10 cellular contexts compared by ENCODE assay signal in genomic region chr21:43311303-43311817, GRCh38.
DNase-seq lines count a peak whose midpoint lies in the region; ATAC-seq and TF ChIP-seq lines count a peak whose summit lies in the region.
"Had no signal": no experiment of that assay in that cellular context is flagged by ENCODE, and none has a peak within 500 bp of the region (broad histone marks: within the 10 kb centered on the region; RNA-seq: fewer than 3 reads in every experiment).

No MANE protein-coding gene starts in this region.

- CTCF ChIA-PET in mammary epithelial cell (lab: Charles Lee; ENCODE audit: low non-redundant PET): no interaction called here
- CTCF ChIA-PET in MCF 10A (lab: Yijun Ruan, JAX): interaction anchor here (1.5 to 1.9 kb wide), 2 partner anchors 289 to 334 kb away, joined by 3 to 6 read pairs; no protein-coding TSS in a partner anchor
- CTCF ChIA-PET in CD8-positive, alpha-beta T cell (lab: Charles Lee): no interaction called here

- in situ Hi-C loops in mammary epithelial cell (cut with MboI; ENCODE audit: low sequenced_read_pairs in 2 of 2): no loop called here

- H3K4me1 Mint-ChIP-seq in MCF 10A (ENCODE audit: insufficient read depth, unreplicated experiment) (peaks cover 41% of the 10 kb centered on the region), brain (peaks cover 61% of the 10 kb centered on the region)
- peaks cover 2% of the 10 kb centered on the region for H3K4me1 Mint-ChIP-seq in CD8-positive, alpha-beta T cell (ENCODE audit: low read depth)

- dilution Hi-C loops in mammary epithelial cell (cut with HindIII; ENCODE audit: low sequenced_read_pairs): loop anchor here (5.0 to 10.0 kb wide), 2 partner anchors 41 to 343 kb away; partner anchors contain the start of genes HSF2BP and RRP1B

- H3K4me1 ChIP-seq in mammary epithelial cell (ENCODE audit: insufficient read depth, low read length) (peaks cover 14% of the 10 kb centered on the region), suprapubic skin (peaks cover 44% of the 10 kb centered on the region)
- H3K4me1 ChIP-seq in CD8-positive, alpha-beta T cell (ENCODE audit: insufficient read depth, low read length): no peaks in the 10 kb centered on the region
- H3K4me1 ChIP-seq: ascending aorta, HAP-1 had no signal

- DNase-seq in mammary epithelial cell (peak; percentile 14), MCF 10A (ENCODE audit: unreplicated experiment) (no peak), NCI-H2171 (lab: John Stamatoyannopoulos, UW) (peak; percentile 84), suprapubic skin (ENCODE audit: low spot score in 2 of 2) (no peak), HPDE6-E6E7 (ENCODE audit: extremely low spot score) (no peak)
- no peak for DNase-seq in CD8-positive, alpha-beta T cell

- H3K4me3 Mint-ChIP-seq in MCF 10A (ENCODE audit: unreplicated experiment) (no peak overlapping the region), brain (no peak overlapping the region)
- H3K4me3 Mint-ChIP-seq in CD8-positive, alpha-beta T cell: no peak overlapping the region

- intact Hi-C loops in mammary epithelial cell (cut with micrococcal nuclease) (no loop called here), MCF 10A (cut with micrococcal nuclease) (no loop called here)
- intact Hi-C loops in CD8-positive, alpha-beta T cell (cut with DNase I, micrococcal nuclease): loop anchor here in 1 of 2 experiments (5.0 kb wide), 1 partner anchor 311 kb away; no protein-coding TSS in a partner anchor

- TF ChIP-seq EP300 in suprapubic skin (IDR thresholded peaks at IDR 0.05): no peak

- H3K27ac Mint-ChIP-seq in MCF 10A (ENCODE audit: low read depth, unreplicated experiment) (no peak overlapping the region), brain (peak overlapping the region in 3 of 5 experiments; percentile 4 to 49 (median 6))
- no peak overlapping the region for H3K27ac Mint-ChIP-seq in CD8-positive, alpha-beta T cell

- no peaks in the 10 kb centered on the region for H3K27me3 ChIP-seq in mammary epithelial cell (ENCODE audit: insufficient read depth, low read length)
- peaks cover 6% of the 10 kb centered on the region for H3K27me3 ChIP-seq in suprapubic skin
- no peaks in the 10 kb centered on the region for H3K27me3 ChIP-seq in CD8-positive, alpha-beta T cell (ENCODE audit: insufficient read depth, low read length)
- H3K27me3 ChIP-seq: ascending aorta had no signal

- TF ChIP-seq CTCF in mammary epithelial cell (conservative IDR thresholded peaks at IDR 0.05 in 1 of 2, IDR thresholded peaks at IDR 0.05 in 1 of 2; ENCODE audit: extremely low read depth in 1 of 2, insufficient read depth in 1 of 2, low read depth in 1 of 2, low read length in 2 of 2): no peak
- no peak for TF ChIP-seq CTCF in MCF 10A (IDR thresholded peaks at IDR 0.05; ENCODE audit: unreplicated experiment)
- TF ChIP-seq CTCF in brain (conservative IDR thresholded peaks at IDR 0.05): no peak
- TF ChIP-seq CTCF in suprapubic skin (IDR thresholded peaks at IDR 0.05): no peak
- TF ChIP-seq CTCF in CD8-positive, alpha-beta T cell (IDR thresholded peaks at IDR 0.05): no peak

- no TSS peak for BruUV-seq in mammary epithelial cell (replicated peaks; lab: Mats Ljungman, UMichigan)
- no TSS peak for BruUV-seq in MCF 10A (replicated peaks; lab: Mats Ljungman, UMichigan)

- H3K36me3 ChIP-seq in mammary epithelial cell (ENCODE audit: insufficient read depth, low read length): no peaks in the 10 kb centered on the region
- no peaks in the 10 kb centered on the region for H3K36me3 ChIP-seq in suprapubic skin
- no peaks in the 10 kb centered on the region for H3K36me3 ChIP-seq in CD8-positive, alpha-beta T cell (ENCODE audit: insufficient read depth, low read length)
- H3K36me3 ChIP-seq: ascending aorta, HAP-1 had no signal

- H3K4me2 ChIP-seq in mammary epithelial cell (ENCODE audit: insufficient read depth, low read depth, low read length): no peak overlapping the region

- no peak overlapping the region for H3K9ac ChIP-seq in mammary epithelial cell (ENCODE audit: insufficient read depth, low read length)

- H3K9me3 ChIP-seq in mammary epithelial cell (replicated peaks; ENCODE audit: insufficient read depth, low read length) (no peaks in the 10 kb centered on the region), suprapubic skin (no peaks in the 10 kb centered on the region)
- H3K9me3 ChIP-seq in CD8-positive, alpha-beta T cell (ENCODE audit: low read length): no peaks in the 10 kb centered on the region
- H3K9me3 ChIP-seq: ascending aorta, HAP-1 had no signal

- no peak for ATAC-seq in HG03097 (IDR thresholded peaks at IDR 0.05; ENCODE audit: low FRiP score, unreplicated experiment)
- no peak for ATAC-seq in CD8-positive, alpha-beta T cell

- no peaks in the 10 kb centered on the region for H3K79me2 ChIP-seq in mammary epithelial cell (ENCODE audit: insufficient read depth, low read length)

- TF ChIP-seq POLR2A in suprapubic skin (IDR thresholded peaks at IDR 0.05): no peak

- H2AFZ ChIP-seq in mammary epithelial cell (ENCODE audit: low read depth, low read length): no peak overlapping the region

- H3K4me3 ChIP-seq in mammary epithelial cell (replicated peaks in 1 of 3; ENCODE audit: insufficient read depth in 1 of 3, low read depth in 2 of 3, low read length in 3 of 3) (no peak overlapping the region), suprapubic skin (no peak overlapping the region)
- H3K4me3 ChIP-seq in CD8-positive, alpha-beta T cell (ENCODE audit: low read depth, low read length): no peak overlapping the region
- H3K4me3 ChIP-seq: ascending aorta, HAP-1 had no signal

- no peaks in the 10 kb centered on the region for H4K20me1 ChIP-seq in mammary epithelial cell (ENCODE audit: insufficient read depth, low read length)

- H3K9me3 Mint-ChIP-seq in MCF 10A (ENCODE audit: unreplicated experiment): no peaks in the 10 kb centered on the region
- peaks cover 0 to 4% (median 2%) of the 10 kb centered on the region in 5 experiments for H3K9me3 Mint-ChIP-seq in brain
- H3K9me3 Mint-ChIP-seq in CD8-positive, alpha-beta T cell: no peaks in the 10 kb centered on the region

- H3K36me3 Mint-ChIP-seq in MCF 10A (ENCODE audit: insufficient read depth, unreplicated experiment): peaks cover 11% of the 10 kb centered on the region
- H3K36me3 Mint-ChIP-seq in brain: no peaks in the 10 kb centered on the region
- no peaks in the 10 kb centered on the region for H3K36me3 Mint-ChIP-seq in CD8-positive, alpha-beta T cell

- H3K27ac ChIP-seq in mammary epithelial cell (ENCODE audit: insufficient read depth, low read depth, low read length): no peak overlapping the region
- peak overlapping the region; percentile 47 for H3K27ac ChIP-seq in suprapubic skin
- no peak overlapping the region for H3K27ac ChIP-seq in CD8-positive, alpha-beta T cell (ENCODE audit: low read depth, low read length)
- H3K27ac ChIP-seq: ascending aorta had no signal

- 76% methylated on average over 8 of the region's 8 CpGs for WGBS in mammary epithelial cell (ENCODE audit: low coverage, missing lambda C conversion rate)
- 64% methylated on average over 7 of the region's 8 CpGs for WGBS in suprapubic skin

- H3K27me3 Mint-ChIP-seq in MCF 10A (ENCODE audit: insufficient read depth, unreplicated experiment): no peaks in the 10 kb centered on the region
- peaks cover 2% of the 10 kb centered on the region for H3K27me3 Mint-ChIP-seq in brain
- H3K27me3 Mint-ChIP-seq in CD8-positive, alpha-beta T cell (ENCODE audit: low read depth): peaks cover 5% of the 10 kb centered on the region

- POLR2A ChIA-PET in MCF 10A (lab: Yijun Ruan, JAX): interaction anchor here (0.7 to 2.2 kb wide), 11 partner anchors 8 to 479 kb away, joined by 3 to 12 read pairs (median 5); partner anchors contain the start of gene RRP1
- POLR2A ChIA-PET in CD8-positive, alpha-beta T cell (lab: Charles Lee): no interaction called here

Comparison
In these comparisons a context has a peak if more than half of its experiments do, and no peak if none do; other contexts are left out.
1. DNase-seq: peak in mammary epithelial cell (single experiment) and NCI-H2171 (single experiment); none in MCF 10A (single experiment), suprapubic skin (0 of 2), HPDE6-E6E7 (single experiment) and CD8-positive, alpha-beta T cell (0 of 7).
2. H3K27ac Mint-ChIP-seq: peak in brain (3 of 5); none in MCF 10A (single experiment) and CD8-positive, alpha-beta T cell (single experiment).